Comparison of ENCODE assay signal across 2 cellular contexts in genomic region chr4:76003015-76003414, GRCh38.
TF ChIP-seq lines count a peak whose summit lies in the region.

No MANE protein-coding gene starts in this region.

TF ChIP-seq in GM12878, 131 proteins besides CTCF, POLR2A, EP300 and RAD21:
- TF ChIP-seq HDAC6 (IDR thresholded peaks at IDR 0.05; ENCODE audit: unreplicated experiment) (no peak), CEBPB (IDR thresholded peaks at IDR 0.05; ENCODE audit: borderline replicate concordance in 1 of 2, low read depth in 2 of 2, low read length in 2 of 2) (no peak), BCLAF1 (IDR thresholded peaks at IDR 0.05) (no peak), SMAD5 (IDR thresholded peaks at IDR 0.05; ENCODE audit: low read depth) (no peak), TCF12 (IDR thresholded peaks at IDR 0.05; ENCODE audit: low read depth, low read length) (peak; percentile 49; the same call in 1 of the 2 replicates), SMAD1 (IDR thresholded peaks at IDR 0.05; ENCODE audit: low read depth, partially characterized antibody) (no peak)
- TF ChIP-seq, protein P1, sequence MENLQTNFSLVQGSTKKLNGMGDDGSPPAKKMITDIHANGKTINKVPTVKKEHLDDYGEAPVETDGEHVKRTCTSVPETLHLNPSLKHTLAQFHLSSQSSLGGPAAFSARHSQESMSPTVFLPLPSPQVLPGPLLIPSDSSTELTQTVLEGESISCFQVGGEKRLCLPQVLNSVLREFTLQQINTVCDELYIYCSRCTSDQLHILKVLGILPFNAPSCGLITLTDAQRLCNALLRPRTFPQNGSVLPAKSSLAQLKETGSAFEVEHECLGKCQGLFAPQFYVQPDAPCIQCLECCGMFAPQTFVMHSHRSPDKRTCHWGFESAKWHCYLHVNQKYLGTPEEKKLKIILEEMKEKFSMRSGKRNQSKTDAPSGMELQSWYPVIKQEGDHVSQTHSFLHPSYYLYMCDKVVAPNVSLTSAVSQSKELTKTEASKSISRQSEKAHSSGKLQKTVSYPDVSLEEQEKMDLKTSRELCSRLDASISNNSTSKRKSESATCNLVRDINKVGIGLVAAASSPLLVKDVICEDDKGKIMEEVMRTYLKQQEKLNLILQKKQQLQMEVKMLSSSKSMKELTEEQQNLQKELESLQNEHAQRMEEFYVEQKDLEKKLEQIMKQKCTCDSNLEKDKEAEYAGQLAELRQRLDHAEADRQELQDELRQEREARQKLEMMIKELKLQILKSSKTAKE (IDR thresholded peaks at IDR 0.05; ENCODE audit: low read depth, poor library complexity, severe bottlenecking) = no peak
TF ChIP-seq in GM12878: peak in this region for 1.

TF ChIP-seq in SK-N-SH treated with all-trans-retinoic acid at 6 μM for 48 hours, 23 proteins besides CTCF, POLR2A, EP300 and RAD21:
- no peak for TF ChIP-seq ISL1 (CRISPR knock-in tag; IDR thresholded peaks at IDR 0.05)
- TF ChIP-seq TSHZ2 (CRISPR knock-in tag; IDR thresholded peaks at IDR 0.05) = no peak
- TF ChIP-seq, protein P2, sequence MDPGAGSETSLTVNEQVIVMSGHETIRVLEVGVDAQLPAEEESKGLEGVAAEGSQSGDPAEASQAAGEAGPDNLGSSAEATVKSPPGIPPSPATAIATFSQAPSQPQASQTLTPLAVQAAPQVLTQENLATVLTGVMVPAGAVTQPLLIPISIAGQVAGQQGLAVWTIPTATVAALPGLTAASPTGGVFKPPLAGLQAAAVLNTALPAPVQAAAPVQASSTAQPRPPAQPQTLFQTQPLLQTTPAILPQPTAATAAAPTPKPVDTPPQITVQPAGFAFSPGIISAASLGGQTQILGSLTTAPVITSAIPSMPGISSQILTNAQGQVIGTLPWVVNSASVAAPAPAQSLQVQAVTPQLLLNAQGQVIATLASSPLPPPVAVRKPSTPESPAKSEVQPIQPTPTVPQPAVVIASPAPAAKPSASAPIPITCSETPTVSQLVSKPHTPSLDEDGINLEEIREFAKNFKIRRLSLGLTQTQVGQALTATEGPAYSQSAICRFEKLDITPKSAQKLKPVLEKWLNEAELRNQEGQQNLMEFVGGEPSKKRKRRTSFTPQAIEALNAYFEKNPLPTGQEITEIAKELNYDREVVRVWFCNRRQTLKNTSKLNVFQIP (CRISPR knock-in tag; IDR thresholded peaks at IDR 0.05; ENCODE audit: borderline replicate concordance, low read depth) = no peak
- no peak for TF ChIP-seq GLIS3 (CRISPR knock-in tag; IDR thresholded peaks at IDR 0.05)
- TF ChIP-seq CSDC2 (CRISPR knock-in tag; IDR thresholded peaks at IDR 0.05) = no peak
- no peak for TF ChIP-seq ZNF8 (CRISPR knock-in tag; IDR thresholded peaks at IDR 0.05)
- TF ChIP-seq ZNF565 (CRISPR knock-in tag; conservative IDR thresholded peaks at IDR 0.05; ENCODE audit: low read depth) = no peak
- TF ChIP-seq PATZ1 (CRISPR knock-in tag; IDR thresholded peaks at IDR 0.05; ENCODE audit: borderline replicate concordance) = no peak
- no peak for TF ChIP-seq TCF4 (CRISPR knock-in tag; IDR thresholded peaks at IDR 0.05; ENCODE audit: borderline replicate concordance)
- no peak for TF ChIP-seq ESRRG (CRISPR knock-in tag; IDR thresholded peaks at IDR 0.05)
- TF ChIP-seq CSRNP3 (CRISPR knock-in tag; IDR thresholded peaks at IDR 0.05) = no peak
- TF ChIP-seq TOX (CRISPR knock-in tag; IDR thresholded peaks at IDR 0.05; ENCODE audit: borderline replicate concordance) = no peak
- no peak for TF ChIP-seq PPARA (CRISPR knock-in tag; IDR thresholded peaks at IDR 0.05; ENCODE audit: borderline replicate concordance)
- TF ChIP-seq BACH2 (CRISPR knock-in tag; IDR thresholded peaks at IDR 0.05; ENCODE audit: borderline replicate concordance) = no peak
- TF ChIP-seq CREB5 (CRISPR knock-in tag; IDR thresholded peaks at IDR 0.05; ENCODE audit: low read depth) = no peak
- TF ChIP-seq ZC3H10 (CRISPR knock-in tag; IDR thresholded peaks at IDR 0.05) = no peak
- no peak for TF ChIP-seq ZNF70 (CRISPR knock-in tag; IDR thresholded peaks at IDR 0.05)
- TF ChIP-seq RARB (CRISPR knock-in tag; IDR thresholded peaks at IDR 0.05) = no peak
- TF ChIP-seq SNAI2 (CRISPR knock-in tag; IDR thresholded peaks at IDR 0.05) = no peak
